18 cellular contexts compared by ENCODE assay signal in genomic region chr7:158054611-158055010, GRCh38.
"Had no signal": no experiment of that assay in that cellular context is flagged by ENCODE, and none has a peak within 500 bp of the region (broad histone marks: within the 10 kb centered on the region; RNA-seq: fewer than 3 reads in every experiment).

No MANE protein-coding gene starts in this region.

- H3K4me3 ChIP-seq: breast epithelium, MG63 had no signal

- H3K27ac ChIP-seq: breast epithelium had no signal

- H3K9me3 Mint-ChIP-seq: activated naive CD4-positive, alpha-beta T cell treated with anti-CD3 and anti-CD28 coated beads, Interleukin-2, amount 50 U/mL, for 24 hours; activated T-cell treated with anti-CD3 and anti-CD28 coated beads, Interleukin-2, amount 50 U/mL, for 72 hours had no signal

- H3K4me3 Mint-ChIP-seq: activated naive CD4-positive, alpha-beta T cell treated with anti-CD3 and anti-CD28 coated beads, Interleukin-2, amount 50 U/mL, for 24 hours; activated T-cell treated with anti-CD3 and anti-CD28 coated beads, Interleukin-2, amount 50 U/mL, for 72 hours; T-helper 1 cell treated with Interleukin-12 subunit alpha and Interleukin-12 subunit beta and Interleukin-4 antibody, amounts not matched to agents 30 μg/mL and 1 μg/mL, for 36 hours; WTC11 had no signal

- H3K4me1 ChIP-seq: breast epithelium had no signal

- H3K36me3 Mint-ChIP-seq: activated naive CD4-positive, alpha-beta T cell treated with anti-CD3 and anti-CD28 coated beads, Interleukin-2, amount 50 U/mL, for 24 hours had no signal

- H3K27me3 Mint-ChIP-seq: activated naive CD4-positive, alpha-beta T cell treated with anti-CD3 and anti-CD28 coated beads, Interleukin-2, amount 50 U/mL, for 24 hours had no signal

- H3K36me3 ChIP-seq: breast epithelium, MG63 had no signal

- H3K27me3 ChIP-seq: MG63 had no signal

- H3K27ac Mint-ChIP-seq: activated naive CD4-positive, alpha-beta T cell treated with anti-CD3 and anti-CD28 coated beads, Interleukin-2, amount 50 U/mL, for 24 hours; activated T-cell treated with anti-CD3 and anti-CD28 coated beads, Interleukin-2, amount 50 U/mL, for 72 hours; activated T-helper 2 cell treated with anti-CD3 and anti-CD28 coated beads, Interferon-gamma antibody, Interleukin-2, Interleukin-4, amounts not matched to agents 10 μg/mL and 5 μg/mL and 100 μg/mL, durations not matched to agents 14 hours and 24 hours and 36 hours; T-helper 1 cell treated with Interleukin-12 subunit alpha and Interleukin-12 subunit beta and Interleukin-4 antibody, amounts not matched to agents 30 μg/mL and 1 μg/mL, for 36 hours; WTC11 had no signal

- H3K4me1 Mint-ChIP-seq: activated naive CD4-positive, alpha-beta T cell treated with anti-CD3 and anti-CD28 coated beads, Interleukin-2, amount 50 U/mL, for 24 hours had no signal

- DNase-seq: activated CD4-positive, alpha-beta T cell treated with anti-CD3 and anti-CD28 coated beads for 48 hours; activated CD4-positive, alpha-beta T cell treated with anti-CD3 and anti-CD28 coated beads, Interleukin-2, amount 50 U/mL, for 4 hours; activated CD4-positive, CD25-positive, alpha-beta regulatory T cell treated with anti-CD3 and anti-CD28 coated beads, Interleukin-2, amount 50 U/mL, for 72 hours; activated CD8-positive, alpha-beta memory T cell treated with anti-CD3 and anti-CD28 coated beads for 24 hours; activated gamma-delta T cell treated with Interleukin-2 at 50 U/mL for 16 hours; central memory CD4-positive, alpha-beta T cell; MV-4-11; NCI-H1417 treated with DMSO at 0.1 percent for 48 hours; NCI-H1694; NCI-H345; NCI-H510A had no signal

- ATAC-seq: activated T-cell treated with anti-CD3 and anti-CD28 coated beads, Interleukin-2, amount 50 U/mL, for 72 hours; WTC11 had no signal

- H3K9me3 ChIP-seq: MG63 had no signal
